Comparison of ENCODE assay signal across 2 cellular contexts in genomic region chr16:71387045-71387871, GRCh38.
TF ChIP-seq lines count a peak whose summit lies in the region.

No MANE protein-coding gene starts in this region.

TF ChIP-seq in GM23338, 12 proteins besides CTCF, POLR2A, EP300 and RAD21:
- no peak for TF ChIP-seq ZNF114 (CRISPR knock-in tag; IDR thresholded peaks at IDR 0.05)
- TF ChIP-seq CREB1 (CRISPR knock-in tag; IDR thresholded peaks at IDR 0.05; ENCODE audit: low read depth) = no peak
- TF ChIP-seq, protein P1, sequence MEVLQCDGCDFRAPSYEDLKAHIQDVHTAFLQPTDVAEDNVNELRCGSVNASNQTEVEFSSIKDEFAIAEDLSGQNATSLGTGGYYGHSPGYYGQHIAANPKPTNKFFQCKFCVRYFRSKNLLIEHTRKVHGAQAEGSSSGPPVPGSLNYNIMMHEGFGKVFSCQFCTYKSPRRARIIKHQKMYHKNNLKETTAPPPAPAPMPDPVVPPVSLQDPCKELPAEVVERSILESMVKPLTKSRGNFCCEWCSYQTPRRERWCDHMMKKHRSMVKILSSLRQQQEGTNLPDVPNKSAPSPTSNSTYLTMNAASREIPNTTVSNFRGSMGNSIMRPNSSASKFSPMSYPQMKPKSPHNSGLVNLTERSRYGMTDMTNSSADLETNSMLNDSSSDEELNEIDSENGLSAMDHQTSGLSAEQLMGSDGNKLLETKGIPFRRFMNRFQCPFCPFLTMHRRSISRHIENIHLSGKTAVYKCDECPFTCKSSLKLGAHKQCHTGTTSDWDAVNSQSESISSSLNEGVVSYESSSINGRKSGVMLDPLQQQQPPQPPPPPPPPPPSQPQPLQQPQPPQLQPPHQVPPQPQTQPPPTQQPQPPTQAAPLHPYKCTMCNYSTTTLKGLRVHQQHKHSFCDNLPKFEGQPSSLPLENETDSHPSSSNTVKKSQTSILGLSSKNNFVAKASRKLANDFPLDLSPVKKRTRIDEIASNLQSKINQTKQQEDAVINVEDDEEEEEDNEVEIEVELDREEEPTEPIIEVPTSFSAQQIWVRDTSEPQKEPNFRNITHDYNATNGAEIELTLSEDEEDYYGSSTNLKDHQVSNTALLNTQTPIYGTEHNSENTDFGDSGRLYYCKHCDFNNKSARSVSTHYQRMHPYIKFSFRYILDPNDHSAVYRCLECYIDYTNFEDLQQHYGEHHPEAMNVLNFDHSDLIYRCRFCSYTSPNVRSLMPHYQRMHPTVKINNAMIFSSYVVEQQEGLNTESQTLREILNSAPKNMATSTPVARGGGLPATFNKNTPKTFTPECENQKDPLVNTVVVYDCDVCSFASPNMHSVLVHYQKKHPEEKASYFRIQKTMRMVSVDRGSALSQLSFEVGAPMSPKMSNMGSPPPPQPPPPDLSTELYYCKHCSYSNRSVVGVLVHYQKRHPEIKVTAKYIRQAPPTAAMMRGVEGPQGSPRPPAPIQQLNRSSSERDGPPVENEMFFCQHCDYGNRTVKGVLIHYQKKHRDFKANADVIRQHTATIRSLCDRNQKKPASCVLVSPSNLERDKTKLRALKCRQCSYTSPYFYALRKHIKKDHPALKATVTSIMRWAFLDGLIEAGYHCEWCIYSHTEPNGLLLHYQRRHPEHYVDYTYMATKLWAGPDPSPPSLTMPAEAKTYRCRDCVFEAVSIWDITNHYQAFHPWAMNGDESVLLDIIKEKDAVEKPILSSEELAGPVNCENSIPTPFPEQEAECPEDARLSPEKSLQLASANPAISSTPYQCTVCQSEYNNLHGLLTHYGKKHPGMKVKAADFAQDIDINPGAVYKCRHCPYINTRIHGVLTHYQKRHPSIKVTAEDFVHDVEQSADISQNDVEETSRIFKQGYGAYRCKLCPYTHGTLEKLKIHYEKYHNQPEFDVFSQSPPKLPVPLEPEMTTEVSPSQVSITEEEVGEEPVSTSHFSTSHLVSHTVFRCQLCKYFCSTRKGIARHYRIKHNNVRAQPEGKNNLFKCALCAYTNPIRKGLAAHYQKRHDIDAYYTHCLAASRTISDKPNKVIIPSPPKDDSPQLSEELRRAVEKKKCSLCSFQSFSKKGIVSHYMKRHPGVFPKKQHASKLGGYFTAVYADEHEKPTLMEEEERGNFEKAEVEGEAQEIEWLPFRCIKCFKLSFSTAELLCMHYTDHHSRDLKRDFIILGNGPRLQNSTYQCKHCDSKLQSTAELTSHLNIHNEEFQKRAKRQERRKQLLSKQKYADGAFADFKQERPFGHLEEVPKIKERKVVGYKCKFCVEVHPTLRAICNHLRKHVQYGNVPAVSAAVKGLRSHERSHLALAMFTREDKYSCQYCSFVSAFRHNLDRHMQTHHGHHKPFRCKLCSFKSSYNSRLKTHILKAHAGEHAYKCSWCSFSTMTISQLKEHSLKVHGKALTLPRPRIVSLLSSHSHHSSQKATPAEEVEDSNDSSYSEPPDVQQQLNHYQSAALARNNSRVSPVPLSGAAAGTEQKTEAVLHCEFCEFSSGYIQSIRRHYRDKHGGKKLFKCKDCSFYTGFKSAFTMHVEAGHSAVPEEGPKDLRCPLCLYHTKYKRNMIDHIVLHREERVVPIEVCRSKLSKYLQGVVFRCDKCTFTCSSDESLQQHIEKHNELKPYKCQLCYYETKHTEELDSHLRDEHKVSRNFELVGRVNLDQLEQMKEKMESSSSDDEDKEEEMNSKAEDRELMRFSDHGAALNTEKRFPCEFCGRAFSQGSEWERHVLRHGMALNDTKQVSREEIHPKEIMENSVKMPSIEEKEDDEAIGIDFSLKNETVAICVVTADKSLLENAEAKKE (CRISPR knock-in tag; IDR thresholded peaks at IDR 0.05) = peak; percentile 91
- no peak for TF ChIP-seq EZH2phosphoT487 (IDR thresholded peaks at IDR 0.05; ENCODE audit: unreplicated experiment)
- TF ChIP-seq, protein P2, sequence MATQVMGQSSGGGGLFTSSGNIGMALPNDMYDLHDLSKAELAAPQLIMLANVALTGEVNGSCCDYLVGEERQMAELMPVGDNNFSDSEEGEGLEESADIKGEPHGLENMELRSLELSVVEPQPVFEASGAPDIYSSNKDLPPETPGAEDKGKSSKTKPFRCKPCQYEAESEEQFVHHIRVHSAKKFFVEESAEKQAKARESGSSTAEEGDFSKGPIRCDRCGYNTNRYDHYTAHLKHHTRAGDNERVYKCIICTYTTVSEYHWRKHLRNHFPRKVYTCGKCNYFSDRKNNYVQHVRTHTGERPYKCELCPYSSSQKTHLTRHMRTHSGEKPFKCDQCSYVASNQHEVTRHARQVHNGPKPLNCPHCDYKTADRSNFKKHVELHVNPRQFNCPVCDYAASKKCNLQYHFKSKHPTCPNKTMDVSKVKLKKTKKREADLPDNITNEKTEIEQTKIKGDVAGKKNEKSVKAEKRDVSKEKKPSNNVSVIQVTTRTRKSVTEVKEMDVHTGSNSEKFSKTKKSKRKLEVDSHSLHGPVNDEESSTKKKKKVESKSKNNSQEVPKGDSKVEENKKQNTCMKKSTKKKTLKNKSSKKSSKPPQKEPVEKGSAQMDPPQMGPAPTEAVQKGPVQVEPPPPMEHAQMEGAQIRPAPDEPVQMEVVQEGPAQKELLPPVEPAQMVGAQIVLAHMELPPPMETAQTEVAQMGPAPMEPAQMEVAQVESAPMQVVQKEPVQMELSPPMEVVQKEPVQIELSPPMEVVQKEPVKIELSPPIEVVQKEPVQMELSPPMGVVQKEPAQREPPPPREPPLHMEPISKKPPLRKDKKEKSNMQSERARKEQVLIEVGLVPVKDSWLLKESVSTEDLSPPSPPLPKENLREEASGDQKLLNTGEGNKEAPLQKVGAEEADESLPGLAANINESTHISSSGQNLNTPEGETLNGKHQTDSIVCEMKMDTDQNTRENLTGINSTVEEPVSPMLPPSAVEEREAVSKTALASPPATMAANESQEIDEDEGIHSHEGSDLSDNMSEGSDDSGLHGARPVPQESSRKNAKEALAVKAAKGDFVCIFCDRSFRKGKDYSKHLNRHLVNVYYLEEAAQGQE (IDR thresholded peaks at IDR 0.05; ENCODE audit: unreplicated experiment) = peak; percentile 4

TF ChIP-seq in H1, 55 proteins besides CTCF, POLR2A, EP300 and RAD21:
- TF ChIP-seq SP2 (IDR thresholded peaks at IDR 0.05; ENCODE audit: low read length) (no peak), NANOG (IDR thresholded peaks at IDR 0.05; ENCODE audit: insufficient read depth, low read depth, low read length, poor library complexity, severe bottlenecking) (peak; percentile 92), ASH2L (IDR thresholded peaks at IDR 0.05; ENCODE audit: low read length) (peak; percentile 50), YY1 (IDR thresholded peaks at IDR 0.05; ENCODE audit: low read depth, low read length) (no peak), SIN3A (conservative IDR thresholded peaks at IDR 0.05 in 1 of 2, IDR thresholded peaks at IDR 0.05 in 1 of 2; ENCODE audit: low read depth in 1 of 2, low read length in 2 of 2) (no peak), HDAC2 (IDR thresholded peaks at IDR 0.05; ENCODE audit: borderline replicate concordance in 1 of 2, low read depth in 2 of 2, low read length in 2 of 2) (0 out of 4 replicates have a peak, but pooled peaks of 1 of the 2 experiments have one; percentile 41), GABPA (IDR thresholded peaks at IDR 0.05; ENCODE audit: borderline replicate concordance, insufficient read depth, low read length) (no peak), TCF12 (IDR thresholded peaks at IDR 0.05; ENCODE audit: low read depth, low read length) (0 out of 2 replicates have a peak, but pooled peaks have one; percentile 41), FOSL1 (IDR thresholded peaks at IDR 0.05; ENCODE audit: insufficient read depth, low read depth, low read length) (no peak)
